Comparison of ENCODE assay signal across 9 cellular contexts in genomic region chr4:13627185-13627605, GRCh38. TPM values are rescaled to one million over a fixed set of nuclear protein-coding genes. Genes with fewer than 3 reads are reported as not detected.
DNase-seq lines count a peak whose midpoint lies in the region; ATAC-seq, FAIRE-seq and TF ChIP-seq lines count a peak whose summit lies in the region.
"Had no signal": no experiment of that assay in that cellular context is flagged by ENCODE, and none has a peak within 500 bp of the region (broad histone marks: within the 10 kb centered on the region; RNA-seq: fewer than 3 reads in every experiment).

No MANE protein-coding gene starts in this region.

- SMC1A ChIA-PET in GM12878 (lab: Charles Lee; ENCODE audit: uncharacterized antibody, unreplicated experiment) = interaction anchor here (2.5 kb wide), 1 partner anchor 16 kb away, joined by 18 read pairs; no protein-coding TSS in a partner anchor

- H3K4me1 Mint-ChIP-seq in stimulated activated naive B cell treated with anti-CD40 and anti-IgM and Interleukin-4, amounts not matched to agents 10 μg/mL and 1 μg/mL and 100 μg/mL, for 72 hours = peaks cover 21 to 32% of the 10 kb centered on the region in 2 donors

- peak overlapping the region; percentile 90 for H2AFZ ChIP-seq in GM12878 (ENCODE audit: control insufficient read depth, low read depth, low read length)

- CTCF ChIA-PET in GM12878 (lab: Yijun Ruan, JAX) = interaction anchor here (0.7 kb wide), 1 partner anchor 16 kb away, joined by 3 read pairs; no protein-coding TSS in a partner anchor

- H3K9me3 ChIP-seq in HAP-1 (no peaks in the 10 kb centered on the region), GM12878 (replicated peaks; ENCODE audit: control insufficient read depth, insufficient read depth, low read length) (no peaks in the 10 kb centered on the region)

- H3K36me3 ChIP-seq in HAP-1 (replicated peaks) = no peaks in the 10 kb centered on the region; the same call in 1 of the 2 replicates
- no peaks in the 10 kb centered on the region for H3K36me3 ChIP-seq in GM12878 (ENCODE audit: control insufficient read depth in 2 of 2, insufficient read depth in 2 of 2, low read length in 1 of 2)

- WGBS in GM12878 (ENCODE audit: insufficient coverage, insufficient replicate concordance, low lambda C conversion rate, missing lambda C conversion rate) = 0% methylated on average over 10 of the region's 45 CpGs

- peaks cover 39% of the 10 kb centered on the region for H3K79me2 ChIP-seq in GM12878 (ENCODE audit: control insufficient read depth, insufficient read depth, low read length)

- TF ChIP-seq RAD21 in GM12878 (IDR thresholded peaks at IDR 0.05; ENCODE audit: insufficient read depth, low read depth, low read length) = no peak

- no TSS peak for BruUV-seq in GM12878 (replicated peaks; lab: Mats Ljungman, UMichigan)

- in situ Hi-C loops in HAP-1 (cut with MboI; ENCODE audit: low sequenced_read_pairs) (no loop called here), GM12878 (cut with MboI) (no loop called here)

- H3K4me3 ChIP-seq in HAP-1 = peak overlapping the region; percentile 88
- peak overlapping the region; percentile 92 for H3K4me3 ChIP-seq in GM12878

- no peak for TF ChIP-seq EP300 in GM12878 (IDR thresholded peaks at IDR 0.05; ENCODE audit: borderline replicate concordance in 1 of 2, control insufficient read depth in 1 of 2, low read depth in 2 of 2, low read length in 2 of 2)

- peak overlapping the region; percentile 96 for H3K27ac Mint-ChIP-seq in stimulated activated naive B cell treated with anti-CD40 and anti-IgM and Interleukin-4, amounts not matched to agents 10 μg/mL and 1 μg/mL and 100 μg/mL, for 72 hours

- intact Hi-C loops in GM12878 (cut with micrococcal nuclease; ENCODE audit: unreplicated experiment) = loop anchor here (10.0 kb wide), 3 partner anchors 142 to 1378 kb away; partner anchors contain the start of genes CPEB2 and RAB28

- ATAC-seq in GM12878 = peak; percentile 52
- ATAC-seq in stimulated activated naive B cell treated with anti-CD40 and anti-IgM and Interleukin-4, amounts not matched to agents 10 μg/mL and 1 μg/mL and 100 μg/mL, for 72 hours (replicated peaks) = peak; percentile 69 to 73

- peaks cover 8 to 26% of the 10 kb centered on the region in 2 donors for H3K36me3 Mint-ChIP-seq in stimulated activated naive B cell treated with anti-CD40 and anti-IgM and Interleukin-4, amounts not matched to agents 10 μg/mL and 1 μg/mL and 100 μg/mL, for 72 hours

- H3K27me3 Mint-ChIP-seq in stimulated activated naive B cell treated with anti-CD40 and anti-IgM and Interleukin-4, amounts not matched to agents 10 μg/mL and 1 μg/mL and 100 μg/mL, for 72 hours = no peaks in the 10 kb centered on the region

- no peaks in the 10 kb centered on the region for H3K9me3 Mint-ChIP-seq in stimulated activated naive B cell treated with anti-CD40 and anti-IgM and Interleukin-4, amounts not matched to agents 10 μg/mL and 1 μg/mL and 100 μg/mL, for 72 hours

- RAD21 ChIA-PET in GM12878 (lab: Charles Lee; ENCODE audit: unreplicated experiment) = interaction anchor here (2.0 kb wide), 1 partner anchor 16 kb away, joined by 9 read pairs; no protein-coding TSS in a partner anchor

- H3K4me3 Mint-ChIP-seq in stimulated activated naive B cell treated with anti-CD40 and anti-IgM and Interleukin-4, amounts not matched to agents 10 μg/mL and 1 μg/mL and 100 μg/mL, for 72 hours = peak overlapping the region; percentile 95 to 96

- no peaks in the 10 kb centered on the region for H4K20me1 ChIP-seq in GM12878 (ENCODE audit: control insufficient read depth, insufficient read depth)

- peak overlapping the region; percentile 81 for H3K4me2 ChIP-seq in GM12878 (ENCODE audit: control insufficient read depth, insufficient read depth)

- H3K27me3 ChIP-seq in HAP-1 (ENCODE audit: low read depth) (no peaks in the 10 kb centered on the region), GM12878 (replicated peaks in 1 of 2; ENCODE audit: control insufficient read depth in 2 of 2, insufficient read depth in 2 of 2, low read length in 1 of 2) (no peaks in the 10 kb centered on the region)

- TF ChIP-seq CTCF in GM12878 (IDR thresholded peaks at IDR 0.05 in 2 of 3, conservative IDR thresholded peaks at IDR 0.05 in 1 of 3; ENCODE audit: control insufficient read depth in 2 of 3, extremely low read depth in 1 of 3, insufficient read depth in 1 of 3, low read depth in 3 of 3, low read length in 3 of 3) = no peak

- H3K27ac ChIP-seq in GM12878 (ENCODE audit: control insufficient read depth, insufficient read depth) = peak overlapping the region; percentile 90

- H3K9ac ChIP-seq in GM12878 (ENCODE audit: control insufficient read depth, insufficient read depth, low read length) = peak overlapping the region; percentile 89

- FAIRE-seq in GM18507 (lab: Jason Lieb, UNC) (no peak), GM12878 (lab: Jason Lieb, UNC) (no peak)
- FAIRE-seq: colon had no signal

- POLR2A ChIA-PET in GM12878 (lab: Charles Lee) = interaction anchor here (1.8 kb wide), 1 partner anchor 10 kb away, joined by 4 read pairs; no protein-coding TSS in a partner anchor

- DNase-seq in GM18507 (ENCODE audit: extremely low spot score, insufficient read length, low read depth) (peak; percentile 9), HAP-1 (ENCODE audit: low spot score in 2 of 2) (peak in 1 of 2 experiments; percentile 40), NAMALWA (ENCODE audit: low spot score) (peak; percentile 59), GM12878 (ENCODE audit: low read depth, low spot score) (no peak), left kidney (ENCODE audit: low read depth, low spot score) (peak; percentile 79), COLO829 (ENCODE audit: low spot score) (no peak)
- peak; percentile 36 for DNase-seq in stimulated activated naive B cell treated with anti-CD40 and anti-IgM and Interleukin-4, amounts not matched to agents 10 μg/mL and 1 μg/mL and 100 μg/mL, for 72 hours
- no peak for DNase-seq in activated effector memory CD4-positive, alpha-beta T cell treated with anti-CD3 and anti-CD28 coated beads, Interleukin-2, amount 50 U/mL, for 16 hours

- no peak for TF ChIP-seq POLR2A in GM12878 (IDR thresholded peaks at IDR 0.05; ENCODE audit: low read depth, low read length)

- H3K4me1 ChIP-seq in HAP-1 (peaks cover 7% of the 10 kb centered on the region), GM12878 (ENCODE audit: control insufficient read depth, insufficient read depth, low read length) (no peaks in the 10 kb centered on the region)

TF ChIP-seq in GM12878, 131 proteins besides CTCF, POLR2A, EP300 and RAD21:
- TF ChIP-seq MEF2A (IDR thresholded peaks at IDR 0.05; ENCODE audit: insufficient read depth, low read depth, low read length) = no peak
- TF ChIP-seq EGR1 (IDR thresholded peaks at IDR 0.05; ENCODE audit: borderline replicate concordance in 1 of 2, low read depth in 2 of 2, low read length in 2 of 2) = 0 out of 3 replicates have a peak, but pooled peaks of 1 of the 2 experiments have one; percentile 3
- peak; percentile 79 for TF ChIP-seq DPF2 (IDR thresholded peaks at IDR 0.05)
- no peak for TF ChIP-seq IKZF1 (conservative IDR thresholded peaks at IDR 0.05)
- 0 out of 2 replicates have a peak, but pooled peaks have one; percentile 19 for TF ChIP-seq PAX5 (IDR thresholded peaks at IDR 0.05; ENCODE audit: borderline replicate concordance, low read depth, low read length)

RNA-seq across cellular contexts. Expression of gene BOD1L1, which starts 0.3 kb away (rescaled TPM):
- 118 and 124 TPM in 2 replicates for total RNA-seq in GM12878 (2013; cell fraction: nucleolus; rRNA removed)
- total RNA-seq in GM12878 (2014; rRNA removed) (26.2 and 28.3 TPM in 2 replicates), GM12878 (2014; rRNA removed; fragmentation: Illumina TruSeq; extraction: Trizol) (40.4 and 47.3 TPM in 2 replicates), GM12878 (2021) (29.5 and 32.3 TPM in 2 replicates)
- 19.3 TPM for polyA plus RNA-seq in GM12878 (2011; ENCODE audit: low read depth)
- polyA plus RNA-seq in GM12878 (2011; rRNA removed) (25.9 and 41.0 TPM in 2 replicates), GM12878 (2014; fragmentation: Illumina TruSeq; extraction: Trizol) (41.6 and 51.9 TPM in 2 replicates), GM12878 (2014; fragmentation: Nextera tagmentation; extraction: Ambion mirVana) (10 to 100 TPM in 1 of 2 experiments, 1 to 10 TPM in 1; 6.8 to 12.1 TPM), GM12878 (2014; rRNA removed) (20.9 and 22.8 TPM in 2 replicates), GM12878 (2016; fragmentation: Nextera tagmentation; extraction: Ambion mirVana) (1 to 10 TPM; 8.8 to 8.9 TPM)
- polyA plus RNA-seq in GM12878 (2011; cell fraction: cytosol; rRNA removed) = 10.2 TPM in 2 replicates
- polyA plus RNA-seq in GM12878 (2011; cell fraction: nucleus; rRNA removed) = 41.7 and 43.8 TPM in 2 replicates
- 21.5 and 24.3 TPM in 2 replicates for polyA plus RNA-seq in GM12878 (2012)
- 30.0 and 38.5 TPM in 2 replicates for polyA minus RNA-seq in GM12878 (2011; rRNA and poly(A)+ RNA removed)
- polyA minus RNA-seq in GM12878 (2011; cell fraction: cytosol; rRNA and poly(A)+ RNA removed) = 10.2 and 15.7 TPM in 2 replicates
- polyA minus RNA-seq in GM12878 (2011; cell fraction: nucleus; rRNA and poly(A)+ RNA removed) = 38.2 and 50.9 TPM in 2 replicates

Comparison
In these comparisons a context has a peak if more than half of its experiments do, and no peak if none do; other contexts are left out.
1. DNase-seq: peak in GM18507 (single experiment), NAMALWA (single experiment), left kidney (single experiment) and stimulated activated naive B cell treated with anti-CD40 and anti-IgM and Interleukin-4, amounts not matched to agents 10 μg/mL and 1 μg/mL and 100 μg/mL, for 72 hours (single experiment); none in GM12878 (single experiment), COLO829 (single experiment) and activated effector memory CD4-positive, alpha-beta T cell treated with anti-CD3 and anti-CD28 coated beads, Interleukin-2, amount 50 U/mL, for 16 hours (single experiment).